Comparison of ENCODE assay signal across 10 cellular contexts in genomic region chr1:205287723-205288122, GRCh38. TPM values are rescaled to one million over a fixed set of nuclear protein-coding genes. Genes with fewer than 3 reads are reported as not detected.
DNase-seq lines count a peak whose midpoint lies in the region; ATAC-seq and TF ChIP-seq lines count a peak whose summit lies in the region.
"Had no signal": no experiment of that assay in that cellular context is flagged by ENCODE, and none has a peak within 500 bp of the region (broad histone marks: within the 10 kb centered on the region; RNA-seq: fewer than 3 reads in every experiment).

No MANE protein-coding gene starts in this region.

- H3K27ac Mint-ChIP-seq in activated naive CD4-positive, alpha-beta T cell treated with anti-CD3 and anti-CD28 coated beads, Interleukin-2, amount 50 U/mL, for 24 hours: peak overlapping the region; percentile 90
- H3K27ac Mint-ChIP-seq in WTC11: peak overlapping the region; percentile 38

- TF ChIP-seq POLR2A in transverse colon (IDR thresholded peaks at IDR 0.05): no peak

- H3K4me1 Mint-ChIP-seq in activated naive CD4-positive, alpha-beta T cell treated with anti-CD3 and anti-CD28 coated beads, Interleukin-2, amount 50 U/mL, for 24 hours: peaks cover 87% of the 10 kb centered on the region
- H3K4me1 Mint-ChIP-seq in WTC11: peaks cover 53% of the 10 kb centered on the region

- CTCF ChIA-PET in WTC11 (lab: Charles Lee): interaction anchor here (0.6 to 3.1 kb wide), 11 partner anchors 11 to 146 kb away, joined by 3 to 12 read pairs (median 3); no protein-coding TSS in a partner anchor

- ATAC-seq in WTC11 (no peak), HG03565 (IDR thresholded peaks at IDR 0.05; ENCODE audit: unreplicated experiment) (no peak), GM18867 (IDR thresholded peaks at IDR 0.05; ENCODE audit: unreplicated experiment) (no peak)

- H3K4me1 ChIP-seq in transverse colon: peaks cover 11 to 45% (median 18%) of the 10 kb centered on the region in 4 donors

- no peak for TF ChIP-seq EP300 in transverse colon (IDR thresholded peaks at IDR 0.05; ENCODE audit: low read depth)

- H3K27me3 ChIP-seq in transverse colon: no peaks in the 10 kb centered on the region
- H3K27me3 ChIP-seq: stomach had no signal

- POLR2A ChIA-PET in WTC11 (lab: Charles Lee): interaction anchor here (0.8 to 2.6 kb wide), 4 partner anchors 11 to 34 kb away, joined by 3 to 15 read pairs (median 4); no protein-coding TSS in a partner anchor

- H3K36me3 Mint-ChIP-seq in activated naive CD4-positive, alpha-beta T cell treated with anti-CD3 and anti-CD28 coated beads, Interleukin-2, amount 50 U/mL, for 24 hours: no peaks in the 10 kb centered on the region
- no peaks in the 10 kb centered on the region for H3K36me3 Mint-ChIP-seq in WTC11

- in situ Hi-C loops in transverse colon (cut with MboI; ENCODE audit: low pct_ligation_motif_present in 1 of 4, low pct_unique_long_range_greater_than_20kb in 1 of 4, low sequenced_read_pairs in 3 of 4): no loop called here

- intact Hi-C loops in transverse colon (cut with DNase I; ENCODE audit: low total_unique reads): no loop called here

- H3K9me3 Mint-ChIP-seq in activated naive CD4-positive, alpha-beta T cell treated with anti-CD3 and anti-CD28 coated beads, Interleukin-2, amount 50 U/mL, for 24 hours: no peaks in the 10 kb centered on the region
- H3K9me3 Mint-ChIP-seq in WTC11: no peaks in the 10 kb centered on the region

- TF ChIP-seq CTCF in WTC11 (IDR thresholded peaks at IDR 0.05) (no peak), transverse colon (IDR thresholded peaks at IDR 0.05) (no peak)

- H3K4me3 Mint-ChIP-seq in activated naive CD4-positive, alpha-beta T cell treated with anti-CD3 and anti-CD28 coated beads, Interleukin-2, amount 50 U/mL, for 24 hours: peak overlapping the region; percentile 74
- no peak overlapping the region for H3K4me3 Mint-ChIP-seq in WTC11

- WGBS in transverse colon (ENCODE audit: low coverage in 1 of 2), 2 donors: 72% methylated on average over 2 of the region's 2 CpGs; no CpG with 5 or more reads in 1 of the 2 donors

- no peaks in the 10 kb centered on the region for H3K9me3 ChIP-seq in transverse colon
- H3K9me3 ChIP-seq: stomach had no signal

- no peaks in the 10 kb centered on the region for H3K36me3 ChIP-seq in transverse colon
- H3K36me3 ChIP-seq: stomach had no signal

- H3K4me3 ChIP-seq in transverse colon: no peak overlapping the region
- H3K4me3 ChIP-seq: stomach had no signal

- H3K27me3 Mint-ChIP-seq in activated naive CD4-positive, alpha-beta T cell treated with anti-CD3 and anti-CD28 coated beads, Interleukin-2, amount 50 U/mL, for 24 hours: no peaks in the 10 kb centered on the region
- no peaks in the 10 kb centered on the region; the same call in 1 of the 2 replicates for H3K27me3 Mint-ChIP-seq in WTC11 (ENCODE audit: low read depth)

- no peak for DNase-seq in activated naive CD4-positive, alpha-beta T cell (lab: John Stamatoyannopoulos, UW)
- DNase-seq in WTC11 (ENCODE audit: low spot score): no peak
- DNase-seq in medulla oblongata (ENCODE audit: extremely low spot score): peak; percentile 38
- DNase-seq in transverse colon: no peak
- DNase-seq in mesenteric fat pad (ENCODE audit: low spot score): no peak
- DNase-seq: NCI-H774 had no signal

- H3K27ac ChIP-seq in transverse colon: peak overlapping the region; percentile 30 to 75 (median 70)

TF ChIP-seq in WTC11, 78 proteins besides CTCF, POLR2A, EP300 and RAD21:
- TF ChIP-seq NFATC4 (CRISPR knock-in tag; IDR thresholded peaks at IDR 0.05): no peak
- no peak for TF ChIP-seq CREM (CRISPR knock-in tag; IDR thresholded peaks at IDR 0.05)

RNA-seq across cellular contexts. Expression of gene NUAK2, which starts 33.8 kb away (rescaled TPM):
- total RNA-seq in WTC11 (2021): 8.7 to 10.8 TPM (median 10.8 TPM) in 3 replicates
- 10 to 100 TPM; 12.5 to 46.8 (median 24.4) TPM for total RNA-seq in transverse colon
- total RNA-seq in mesenteric fat pad: 1.6 TPM

RNA-seq across cellular contexts. Expression of gene TMCC2, which starts 60.0 kb away (rescaled TPM):
- total RNA-seq in WTC11 (2021) (9.5 to 11.2 TPM (median 11.2 TPM) in 3 replicates), transverse colon (1 to 10 TPM in 2 of 4 donors, under 1 TPM in 1, not detected in 1; 0.80 to 1.2 (median 1.1) TPM), mesenteric fat pad (1.1 TPM)
